Comparison of ENCODE assay signal across 20 cellular contexts in the genomic region with DNA sequence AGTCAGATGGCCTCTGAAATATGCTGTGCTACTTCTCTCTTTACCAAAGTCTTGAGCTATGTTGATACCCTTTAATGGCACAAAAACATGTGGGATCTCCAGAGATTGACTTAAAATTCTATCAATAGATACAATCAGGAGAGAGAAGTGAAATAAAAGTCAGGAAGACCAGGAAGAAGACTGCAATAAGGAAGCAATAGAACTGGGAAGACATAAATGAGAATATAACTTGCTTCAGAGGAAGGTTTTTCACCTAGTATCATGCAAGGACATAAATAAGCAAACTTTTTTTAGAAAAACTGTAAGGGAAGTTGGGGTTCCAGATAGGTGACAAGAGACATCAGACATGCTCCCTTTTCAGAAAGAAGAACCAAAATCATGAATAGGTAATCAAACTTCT.
"Had no signal": no experiment of that assay in that cellular context is flagged by ENCODE, and none has a peak within 500 bp of the region (broad histone marks: within the 10 kb centered on the region; RNA-seq: fewer than 3 reads in every experiment).

No MANE protein-coding gene starts in this region.

- ATAC-seq: effector memory CD8-positive, alpha-beta T cell; esophagus mucosa; gastrocnemius medialis; heart right ventricle; left cardiac atrium; left lung; left ventricle myocardium superior had no signal

- H3K4me1 ChIP-seq: esophagus squamous epithelium, gastrocnemius medialis, heart right ventricle, left lung, lower lobe of right lung had no signal

- DNase-seq: cortex of kidney; effector CD8-positive, alpha-beta T cell; effector memory CD8-positive, alpha-beta T cell; endodermal cell; erythroblast; esophagus squamous epithelium; foreskin fibroblast; foreskin melanocyte; gastrocnemius medialis; glutamatergic neuron; head of caudate nucleus; heart right ventricle; hippocampal formation; left cardiac atrium; left lung; left ventricle myocardium superior; lower lobe of right lung; mesenchymal stem cell had no signal

- H3K36me3 ChIP-seq: esophagus squamous epithelium, gastrocnemius medialis, heart right ventricle, left lung, lower lobe of right lung had no signal

- H3K27me3 ChIP-seq: esophagus squamous epithelium, gastrocnemius medialis, left lung had no signal

- H3K4me3 ChIP-seq: esophagus squamous epithelium, gastrocnemius medialis, heart right ventricle, left lung, lower lobe of right lung had no signal

- H3K27ac ChIP-seq: epithelial cell of prostate, esophagus squamous epithelium, gastrocnemius medialis, heart right ventricle, left lung, lower lobe of right lung had no signal

- H3K9me3 ChIP-seq: esophagus squamous epithelium, gastrocnemius medialis, heart right ventricle, left lung, lower lobe of right lung had no signal
